ENCODE assay signal across 35 cellular contexts in genomic region chr19:11187409-11187808, GRCh38. TPM values are rescaled to one million over a fixed set of nuclear protein-coding genes. Genes with fewer than 3 reads are reported as not detected.
DNase-seq lines count a peak whose midpoint lies in the region; TF ChIP-seq lines count a peak whose summit lies in the region.
"Had no signal": no experiment of that assay in that cellular context is flagged by ENCODE, and none has a peak within 500 bp of the region (broad histone marks: within the 10 kb centered on the region; RNA-seq: fewer than 3 reads in every experiment).

No MANE protein-coding gene starts in this region.

- peak overlapping the region in 9 of 11 experiments; percentile 21 to 57 (median 37); a peak in 19 of 22 replicates for H3K4me2 ChIP-seq in BLaER1 treated with 17β-estradiol and CSF1 and Interleukin-3, amounts not matched to agents 10 nM and 100 nM

- no peaks in the 10 kb centered on the region; a peak in 2 of 22 replicates for H4K20me1 ChIP-seq in BLaER1 treated with 17β-estradiol and CSF1 and Interleukin-3, amounts not matched to agents 10 nM and 100 nM

- intact Hi-C loops in ascending aorta (cut with DNase I), result no loop called here
- intact Hi-C loops in sigmoid colon (cut with DNase I), result no loop called here

- peak overlapping the region in 3 of 11 experiments; percentile 21 to 31 (median 23); a peak in 2 of 22 replicates for H3K9ac ChIP-seq in BLaER1 treated with 17β-estradiol and CSF1 and Interleukin-3, amounts not matched to agents 10 nM and 100 nM
- no peak overlapping the region for H3K9ac ChIP-seq in muscle layer of colon (ENCODE audit: low read length)

- TF ChIP-seq POLR2A in sigmoid colon (IDR thresholded peaks at IDR 0.05), result no peak

- H3K27ac ChIP-seq in BLaER1 treated with 17β-estradiol and CSF1 and Interleukin-3, amounts not matched to agents 10 nM and 100 nM, result peak overlapping the region in 1 of 11 experiments; percentile 15; a peak in 2 of 22 replicates
- H3K27ac ChIP-seq in ascending aorta (peak overlapping the region; percentile 83 to 85), muscle layer of colon (ENCODE audit: low read depth, low read length) (peak overlapping the region; percentile 61), sigmoid colon (peak overlapping the region; percentile 91 to 98 (median 94))
- H3K27ac ChIP-seq: left lung had no signal

- H3K4me3 ChIP-seq in BLaER1 treated with 17β-estradiol and CSF1 and Interleukin-3, amounts not matched to agents 10 nM and 100 nM, result no peak overlapping the region
- H3K4me3 ChIP-seq in ascending aorta, result no peak overlapping the region
- no peak overlapping the region for H3K4me3 ChIP-seq in muscle layer of colon (ENCODE audit: low read depth in 1 of 2, low read length in 2 of 2)
- no peak overlapping the region for H3K4me3 ChIP-seq in sigmoid colon
- H3K4me3 ChIP-seq: left lung, testis had no signal

- TF ChIP-seq CTCF in ascending aorta (IDR thresholded peaks at IDR 0.05) (no peak), sigmoid colon (IDR thresholded peaks at IDR 0.05) (no peak)

- DNase-seq in ascending aorta (ENCODE audit: low spot score in 2 of 2), result no peak
- DNase-seq in sigmoid colon, result no peak
- DNase-seq in SHP77 treated with DMSO at 0.1 percent for 48 hours (lab: John Stamatoyannopoulos, UW), result no peak
- no peak for DNase-seq in activated CD4-positive, alpha-beta T cell treated with anti-CD3 and anti-CD28 coated beads for 48 hours
- DNase-seq in cerebellum (ENCODE audit: low spot score), result no peak
- DNase-seq in T-helper 1 cell, result no peak
- DNase-seq: activated CD4-positive, alpha-beta T cell treated with anti-CD3 and anti-CD28 coated beads for 4 hours; activated effector memory CD4-positive, alpha-beta T cell treated with Interleukin-2 at 50 U/mL for 16 hours; AML-193; amygdala; CD8-positive, alpha-beta T cell; cortex of kidney; DMS 273 treated with DMSO at 0.1 percent for 48 hours; effector memory CD4-positive, alpha-beta T cell; H9; head of caudate nucleus; islet precursor cell; Karpas-422; left lung; NCI-H1417 treated with DMSO at 0.1 percent for 48 hours; NCI-H2081; NCI-H226; occipital lobe; retina; small intestine; stimulated activated naive CD4-positive, alpha-beta T cell treated with Interleukin-2 at 50 U/mL for 16 hours; SW 1271; T-helper 9 cell; testis had no signal

- H3K9me3 ChIP-seq in BLaER1 treated with 17β-estradiol and CSF1 and Interleukin-3, amounts not matched to agents 10 nM and 100 nM (replicated peaks in 1 of 11), result peaks cover 5 to 17% (median 9%) of the 10 kb centered on the region in 11 experiments; a peak in 21 of 22 replicates
- H3K9me3 ChIP-seq in ascending aorta, result no peaks in the 10 kb centered on the region
- H3K9me3 ChIP-seq in muscle layer of colon (ENCODE audit: low read length), result no peaks in the 10 kb centered on the region
- no peaks in the 10 kb centered on the region for H3K9me3 ChIP-seq in sigmoid colon
- H3K9me3 ChIP-seq: left lung, testis had no signal

- peaks cover 52 to 77% (median 68%) of the 10 kb centered on the region in 10 experiments for H3K4me1 ChIP-seq in BLaER1 treated with 17β-estradiol and CSF1 and Interleukin-3, amounts not matched to agents 10 nM and 100 nM
- H3K4me1 ChIP-seq in ascending aorta, result peaks cover 21 to 63% of the 10 kb centered on the region in 2 donors
- peaks cover 80% of the 10 kb centered on the region for H3K4me1 ChIP-seq in muscle layer of colon (ENCODE audit: insufficient read depth, low read length)
- peaks cover 4 to 95% (median 90%) of the 10 kb centered on the region in 4 donors for H3K4me1 ChIP-seq in sigmoid colon

- WGBS in sigmoid colon, 2 donors, result 89 to 92% methylated on average over 8 of the region's 8 CpGs

- peaks cover 9 to 85% (median 55%) of the 10 kb centered on the region in 11 experiments; a peak in 21 of 22 replicates for H3K36me3 ChIP-seq in BLaER1 treated with 17β-estradiol and CSF1 and Interleukin-3, amounts not matched to agents 10 nM and 100 nM
- H3K36me3 ChIP-seq in ascending aorta (peaks cover 12 to 61% of the 10 kb centered on the region in 2 donors), muscle layer of colon (ENCODE audit: insufficient read depth, low read length) (peaks cover 67% of the 10 kb centered on the region), sigmoid colon (peaks cover 20 to 84% (median 48%) of the 10 kb centered on the region in 4 donors)

- no peaks in the 10 kb centered on the region for H3K27me3 ChIP-seq in BLaER1 treated with 17β-estradiol and CSF1 and Interleukin-3, amounts not matched to agents 10 nM and 100 nM
- H3K27me3 ChIP-seq in ascending aorta (no peaks in the 10 kb centered on the region), muscle layer of colon (ENCODE audit: control insufficient read depth in 1 of 2, insufficient read depth in 2 of 2, low read length in 2 of 2) (no peaks in the 10 kb centered on the region), sigmoid colon (no peaks in the 10 kb centered on the region)
- H3K27me3 ChIP-seq: left lung, testis had no signal

- no peak for TF ChIP-seq EP300 in sigmoid colon (IDR thresholded peaks at IDR 0.05)

RNA-seq across cellular contexts. Expression of gene KANK2, which starts 9.9 kb away (rescaled TPM):
- total RNA-seq in ascending aorta (572 TPM), sigmoid colon (1,000 to 10,000 TPM in 2 of 4 donors, 100 to 1,000 TPM in 2; 691 to 1,314 (median 1,068) TPM), cerebellum (34.3 TPM)
- polyA plus RNA-seq in sigmoid colon, result 100 to 1,000 TPM in 1 of 3 donors, 10 to 100 TPM in 2; 29.8 to 130 (median 89.4) TPM

RNA-seq across cellular contexts. Expression of gene SPC24, which starts 31.8 kb away (rescaled TPM):
- total RNA-seq in ascending aorta (1.1 TPM), sigmoid colon (1 to 10 TPM in 3 of 4 donors, under 1 TPM in 1; 0.99 to 6.0 (median 2.8) TPM), cerebellum (13.3 TPM)
- polyA plus RNA-seq in sigmoid colon, result 10 to 100 TPM in 1 of 3 donors, 1 to 10 TPM in 2; 1.2 to 13.0 (median 2.1) TPM

RNA-seq across cellular contexts. Expression of gene ANGPTL8, which starts 52.0 kb away (rescaled TPM):
- total RNA-seq in ascending aorta, result not detected
- not detected for total RNA-seq in sigmoid colon
- 1 to 10 TPM in 1 of 3 donors, not detected in 2; 8.1 TPM for polyA plus RNA-seq in sigmoid colon
- total RNA-seq in cerebellum, result not detected
- total RNA-seq: A673; activated naive CD4-positive, alpha-beta T cell treated with anti-CD3 and anti-CD28 coated beads, Interleukin-2, amount 50 U/mL, for 72 hours; bronchial epithelial cell; CD8-positive, alpha-beta T cell; epithelial cell of proximal tubule; H9; left lung; occipital lobe; testis had no signal

Comparison
In these comparisons a context has a peak if more than half of its experiments do, and no peak if none do; other contexts are left out.
1. RNA of gene KANK2, which starts 9.9 kb away (total RNA-seq): 691 to 1,314 TPM in sigmoid colon and 572 TPM in ascending aorta (single experiment); 34.3 TPM in cerebellum (single experiment); every median in the first group is over 10 times any median in the second.